Comparison of ENCODE assay signal across 8 cellular contexts in genomic region chr13:52851153-52851962, GRCh38. TPM values are rescaled to one million over a fixed set of nuclear protein-coding genes. Genes with fewer than 3 reads are reported as not detected.
DNase-seq lines count a peak whose midpoint lies in the region; ATAC-seq and TF ChIP-seq lines count a peak whose summit lies in the region.

No MANE protein-coding gene starts in this region.

- H2BK12ac ChIP-seq in mesenchymal stem cell (ENCODE audit: low read length in 2 of 2) = no peak overlapping the region

- H2AK5ac ChIP-seq in mesenchymal stem cell (ENCODE audit: low read length, severe bottlenecking) = no peak overlapping the region

- intact Hi-C loops in transverse colon (cut with DNase I; ENCODE audit: low total_unique reads) = no loop called here

- no peak overlapping the region for H2BK120ac ChIP-seq in mesenchymal stem cell (ENCODE audit: low read depth, low read length)

- TF ChIP-seq EP300 in transverse colon (IDR thresholded peaks at IDR 0.05; ENCODE audit: low read depth) = no peak

- ATAC-seq in GM19463 (IDR thresholded peaks at IDR 0.05; ENCODE audit: unreplicated experiment) (peak; percentile 80), HG03520 (IDR thresholded peaks at IDR 0.05; ENCODE audit: unreplicated experiment) (peak; percentile 80)

- H2BK5ac ChIP-seq in mesenchymal stem cell (ENCODE audit: low read depth, low read length, poor library complexity, severe bottlenecking) = no peak overlapping the region

- H2AFZ ChIP-seq in mesenchymal stem cell (ENCODE audit: low read depth, low read length) = peak overlapping the region; percentile 81

- no peak overlapping the region for H4K91ac ChIP-seq in mesenchymal stem cell (ENCODE audit: low read length)

- peak overlapping the region; percentile 24 for H4K8ac ChIP-seq in mesenchymal stem cell (ENCODE audit: low read length)

- H3K79me1 ChIP-seq in mesenchymal stem cell (replicated peaks; ENCODE audit: low read length, poor library complexity, severe bottlenecking) = no peaks in the 10 kb centered on the region

- H3K4me3 ChIP-seq in mesenchymal stem cell (ENCODE audit: insufficient read depth in 1 of 2, low read depth in 1 of 2, low read length in 2 of 2) (peak overlapping the region; percentile 61 to 86), transverse colon (peak overlapping the region; percentile 47 to 68 (median 60))

- H3K4me1 ChIP-seq in mesenchymal stem cell (ENCODE audit: control insufficient read depth, insufficient read depth, low read depth, low read length) = peaks cover 19% of the 10 kb centered on the region
- peaks cover 0 to 23% (median 13%) of the 10 kb centered on the region in 4 donors for H3K4me1 ChIP-seq in transverse colon

- in situ Hi-C loops in transverse colon (cut with MboI; ENCODE audit: low pct_ligation_motif_present in 1 of 4, low pct_unique_long_range_greater_than_20kb in 1 of 4, low sequenced_read_pairs in 3 of 4) = no loop called here
- in situ Hi-C loops in KBM-7 (cut with MboI; ENCODE audit: low pct_unique_long_range_greater_than_20kb, low sequenced_read_pairs) = no loop called here

- no peak overlapping the region for H3K14ac ChIP-seq in mesenchymal stem cell (ENCODE audit: low read length in 2 of 2)

- peak overlapping the region; percentile 84 for H3K9ac ChIP-seq in mesenchymal stem cell (ENCODE audit: low read length)

- H3K4ac ChIP-seq in mesenchymal stem cell (ENCODE audit: low read depth in 1 of 2, low read length in 2 of 2) = no peak overlapping the region

- H3K27me3 ChIP-seq in mesenchymal stem cell (ENCODE audit: control insufficient read depth in 1 of 2, insufficient read depth in 1 of 2, low read length in 2 of 2) (peaks cover 41 to 52% of the 10 kb centered on the region in 2 experiments), transverse colon (peaks cover 65% of the 10 kb centered on the region)

- WGBS in mesenchymal stem cell = under 1% methylated on average over 56 of the region's 60 CpGs
- 2 to 4% methylated on average over 5 to 58 of the region's 60 CpGs for WGBS in transverse colon (ENCODE audit: low coverage in 1 of 2), 2 donors

- H3K4me2 ChIP-seq in mesenchymal stem cell (ENCODE audit: low read length, poor library complexity, severe bottlenecking) = peak overlapping the region; percentile 68

- TF ChIP-seq POLR2A in transverse colon (IDR thresholded peaks at IDR 0.05) = no peak

- no peaks in the 10 kb centered on the region for H3K9me3 ChIP-seq in mesenchymal stem cell (ENCODE audit: control insufficient read depth, low read length)
- no peaks in the 10 kb centered on the region for H3K9me3 ChIP-seq in transverse colon

- no peak overlapping the region for H3K23ac ChIP-seq in mesenchymal stem cell (ENCODE audit: low read length in 2 of 2)

- no peak overlapping the region for H3K27ac ChIP-seq in mesenchymal stem cell (ENCODE audit: low read length, poor library complexity, severe bottlenecking)
- peak overlapping the region; percentile 43 to 79 (median 59) for H3K27ac ChIP-seq in transverse colon

- peaks cover 0 to 10% of the 10 kb centered on the region in 2 experiments for H3K36me3 ChIP-seq in mesenchymal stem cell (ENCODE audit: control insufficient read depth in 1 of 2, insufficient read depth in 2 of 2, low read depth in 1 of 2, low read length in 2 of 2)
- H3K36me3 ChIP-seq in transverse colon = no peaks in the 10 kb centered on the region

- TF ChIP-seq CTCF in transverse colon (IDR thresholded peaks at IDR 0.05) = no peak

- no peak overlapping the region for H3K18ac ChIP-seq in mesenchymal stem cell (ENCODE audit: low read depth in 1 of 2, low read length in 2 of 2)

- DNase-seq in Daoy (ENCODE audit: low read depth) (peak; percentile 34), SHP77 (lab: John Stamatoyannopoulos, UW) (peak; percentile 53 to 54), ecto neural progenitor cell (ENCODE audit: low spot score) (peak; percentile 85), mesenchymal stem cell (peak; percentile 20), transverse colon (peak; percentile 40), KBM-7 (no peak)

- H2BK15ac ChIP-seq in mesenchymal stem cell (ENCODE audit: low read depth, poor library complexity, severe bottlenecking) = no peak overlapping the region

RNA-seq across cellular contexts. Expression of gene PCDH8, which starts 2.9 kb away (rescaled TPM):
- 1.3 TPM in 1 of 2 replicates, not detected in the other for total RNA-seq in Daoy (2014; rRNA removed; shearing (Covaris generic))
- not detected for polyA plus RNA-seq in mesenchymal stem cell (2013, experiment 1 of 2)
- polyA plus RNA-seq in mesenchymal stem cell (2013, experiment 2 of 2) = not detected
- 1 to 10 TPM in 2 of 4 donors, not detected in 2; 1.9 to 4.9 TPM for total RNA-seq in transverse colon
